Comparison of ENCODE assay signal across 8 cellular contexts in genomic region chr3:190225186-190225692, GRCh38.
A peak's percentile ranks its signal among the peaks of the same experiment; 100 is the strongest.
DNase-seq lines count a peak whose midpoint lies in the region; ATAC-seq and TF ChIP-seq lines count a peak whose summit lies in the region.

No MANE protein-coding gene starts in this region.

- WGBS in heart right ventricle, 2 donors, result 7 to 8% methylated on average over 2 of the region's 2 CpGs
- WGBS in prostate gland, result 0% methylated on average over 2 of the region's 2 CpGs

- no peak for ATAC-seq in heart right ventricle
- ATAC-seq in left cardiac atrium, result no peak
- no peak for ATAC-seq in HG03097 (IDR thresholded peaks at IDR 0.05; ENCODE audit: low FRiP score, unreplicated experiment)

- intact Hi-C loops in heart right ventricle (cut with DNase I) (loop anchor here in 9 of 10 donors (2.0 to 10.0 kb wide), 5 partner anchors 97 to 200 kb away; partner anchors contain the start of genes CLDN1 (in 8 of the 9) and CLDN16 (in 2 of the 9)), left cardiac atrium (cut with DNase I) (loop anchor here (5.0 to 10.0 kb wide), 4 partner anchors 97 to 200 kb away; partner anchors contain the start of genes CLDN1 (in 2 of the 2) and CLDN16 (in 1 of the 2)), prostate gland (cut with DNase I) (loop anchor here (10.0 kb wide), 1 partner anchor 200 kb away; no protein-coding TSS in a partner anchor)

- H3K4me1 ChIP-seq in heart right ventricle (peaks cover 0 to 5% (median 0%) of the 10 kb centered on the region in 9 donors), prostate gland (replicated peaks) (no peaks in the 10 kb centered on the region)

- peaks cover 0 to 8% (median 0%) of the 10 kb centered on the region in 11 donors for H3K9me3 ChIP-seq in heart right ventricle
- H3K9me3 ChIP-seq in prostate gland, result no peaks in the 10 kb centered on the region
- no peaks in the 10 kb centered on the region for H3K9me3 ChIP-seq in WERI-Rb-1 (ENCODE audit: severe bottlenecking)

- no peak for TF ChIP-seq POLR2A in prostate gland (IDR thresholded peaks at IDR 0.05)

- H3K27me3 ChIP-seq in heart right ventricle (peaks cover 0 to 9% (median 0%) of the 10 kb centered on the region in 7 donors), prostate gland (replicated peaks; ENCODE audit: insufficient read depth) (no peaks in the 10 kb centered on the region), WERI-Rb-1 (ENCODE audit: insufficient read depth, low read depth, severe bottlenecking) (no peaks in the 10 kb centered on the region)

- H3K4me3 ChIP-seq in heart right ventricle, result no peak overlapping the region
- H3K4me3 ChIP-seq in epithelial cell of esophagus (ENCODE audit: low read length), result no peak overlapping the region
- no peak overlapping the region for H3K4me3 ChIP-seq in prostate gland
- no peak overlapping the region for H3K4me3 ChIP-seq in WERI-Rb-1 (ENCODE audit: low read depth, low read length)

- TF ChIP-seq CTCF in heart right ventricle (IDR thresholded peaks at IDR 0.05) (peak in 8 of 9 donors; percentile 25 to 60 (median 42)), epithelial cell of esophagus (IDR thresholded peaks at IDR 0.05; ENCODE audit: insufficient read depth, low read depth, low read length, missing control alignments) (peak; percentile 54), prostate gland (IDR thresholded peaks at IDR 0.05) (peak in 3 of 4 experiments; percentile 34 to 51 (median 45)), WERI-Rb-1 (IDR thresholded peaks at IDR 0.05; ENCODE audit: low read depth, low read length) (no peak)

- H3K27ac ChIP-seq in heart right ventricle (no peak overlapping the region), prostate gland (no peak overlapping the region), WERI-Rb-1 (no peak overlapping the region)

- no peak for DNase-seq in heart right ventricle
- DNase-seq in left cardiac atrium, result no peak
- peak; percentile 25 for DNase-seq in NCI-H69 (lab: John Stamatoyannopoulos, UW)
- DNase-seq in epithelial cell of esophagus (ENCODE audit: low read depth), result peak; percentile 64
- peak; percentile 25 for DNase-seq in prostate gland (ENCODE audit: low spot score)
- DNase-seq in WERI-Rb-1, result no peak
- DNase-seq in activated CD4-positive, alpha-beta T cell treated with anti-CD3 and anti-CD28 coated beads for 1 hour, result no peak

- H3K36me3 ChIP-seq in heart right ventricle, result no peaks in the 10 kb centered on the region
- H3K36me3 ChIP-seq in prostate gland, result no peaks in the 10 kb centered on the region
- no peaks in the 10 kb centered on the region for H3K36me3 ChIP-seq in WERI-Rb-1

Comparison
In these comparisons a context has a peak if more than half of its experiments do, and no peak if none do; other contexts are left out.
1. DNase-seq: peak in NCI-H69 (single experiment), epithelial cell of esophagus (single experiment) and prostate gland (single experiment); none in heart right ventricle (0 of 2), left cardiac atrium (single experiment), WERI-Rb-1 (single experiment) and activated CD4-positive, alpha-beta T cell treated with anti-CD3 and anti-CD28 coated beads for 1 hour (single experiment).